In the genomic region with DNA sequence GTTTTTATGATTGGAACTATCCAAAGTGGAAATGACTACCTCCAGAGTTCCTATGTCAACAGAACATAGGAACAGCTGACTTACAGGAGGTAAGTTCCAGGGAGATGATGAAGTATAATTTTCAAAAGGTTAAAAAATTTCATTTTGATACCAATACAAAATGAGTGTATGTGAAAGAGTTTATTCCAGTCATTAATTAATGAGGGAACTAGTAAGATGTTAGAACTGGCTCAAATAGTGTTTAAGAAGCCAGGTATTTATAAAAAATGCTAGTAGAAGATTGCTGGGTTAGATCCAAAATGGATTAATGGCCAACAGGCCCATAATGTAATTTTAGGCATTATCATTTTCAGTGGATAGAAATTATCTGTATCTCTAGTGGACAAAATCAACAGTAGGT, we compare ENCODE assay signal across 1 cellular context.
"Had no signal": no experiment of that assay in that cellular context is flagged by ENCODE, and none has a peak within 500 bp of the region (broad histone marks: within the 10 kb centered on the region; RNA-seq: fewer than 3 reads in every experiment).

No MANE protein-coding gene starts in this region.

- H3K4me3 ChIP-seq: GM12878 had no signal

- ATAC-seq: GM12878 had no signal
